ENCODE assay signal across 29 cellular contexts in the genomic region with DNA sequence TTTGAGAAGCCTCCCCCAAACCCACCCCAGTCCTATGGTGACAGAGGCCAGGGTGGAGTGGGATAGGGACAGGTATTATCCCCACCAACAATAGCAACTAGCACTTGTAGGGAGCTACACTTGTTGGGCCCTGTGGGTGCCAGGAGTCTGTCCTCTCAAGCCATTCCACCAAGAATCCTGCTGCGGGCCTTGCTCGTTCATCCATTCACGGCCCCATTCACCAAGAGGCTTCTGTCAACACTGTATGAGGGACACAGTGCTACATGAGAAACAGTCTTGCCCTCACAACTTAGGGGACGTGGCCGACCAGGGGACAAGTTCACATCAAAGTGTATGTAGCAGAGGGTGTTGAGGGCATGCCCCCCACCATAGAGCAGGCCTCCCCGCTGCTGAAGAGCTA. TPM values are rescaled to one million over a fixed set of nuclear protein-coding genes. Genes with fewer than 3 reads are reported as not detected.
DNase-seq lines count a peak whose midpoint lies in the region; ATAC-seq and TF ChIP-seq lines count a peak whose summit lies in the region.
"Had no signal": no experiment of that assay in that cellular context is flagged by ENCODE, and none has a peak within 500 bp of the region (broad histone marks: within the 10 kb centered on the region; RNA-seq: fewer than 3 reads in every experiment).

No MANE protein-coding gene starts in this region.

- H3K23ac ChIP-seq in mesendoderm (ENCODE audit: low read length): no peak overlapping the region

- ATAC-seq in right lobe of liver: no peak
- ATAC-seq: body of pancreas; left colon; stimulated activated effector memory CD8-positive, alpha-beta T cell treated with anti-CD3 and anti-CD28 coated beads, Interleukin-12 subunit alpha, Interleukin-12 subunit beta, amount 100 ng/mL, for 72 hours had no signal

- H3K9ac ChIP-seq in mammary epithelial cell (ENCODE audit: insufficient read depth, low read length): no peak overlapping the region
- H3K9ac ChIP-seq in mesendoderm (ENCODE audit: low read length): no peak overlapping the region

- H3K4me1 ChIP-seq in breast epithelium: peaks cover 0 to 20% of the 10 kb centered on the region in 2 donors
- H3K4me1 ChIP-seq in mammary epithelial cell (ENCODE audit: insufficient read depth, low read length): peaks cover 23% of the 10 kb centered on the region
- H3K4me1 ChIP-seq in testis: peaks cover 56% of the 10 kb centered on the region
- peaks cover 3% of the 10 kb centered on the region for H3K4me1 ChIP-seq in mesendoderm (ENCODE audit: control insufficient read depth, low read depth, low read length)
- peaks cover 0 to 19% (median 0%) of the 10 kb centered on the region in 4 donors for H3K4me1 ChIP-seq in right lobe of liver
- H3K4me1 ChIP-seq: body of pancreas, Caco-2 had no signal

- H3K79me2 ChIP-seq in mammary epithelial cell (ENCODE audit: insufficient read depth, low read length): no peaks in the 10 kb centered on the region
- no peaks in the 10 kb centered on the region for H3K79me2 ChIP-seq in mesendoderm (ENCODE audit: control insufficient read depth, insufficient read depth, low read length)

- peak overlapping the region in 2 of 3 experiments; percentile 53 to 81 for H3K27ac Mint-ChIP-seq in nephron
- H3K27ac Mint-ChIP-seq: activated CD4-positive, alpha-beta memory T cell treated with anti-CD3 and anti-CD28 coated beads, Interleukin-2, amount 10 ng/mL, durations not matched to agents 7 days and 5 days; activated T-helper 1 cell treated with anti-CD3 and anti-CD28 coated beads, Interleukin-12 subunit alpha, Interleukin-12 subunit beta, Interleukin-2, Interleukin-4 antibody, amounts not matched to agents 30 ng/mL and 10 ng/mL and 1 ng/mL, durations not matched to agents 14 hours and 24 hours and 36 hours; memory B cell; progenitor cell of endocrine pancreas; stimulated activated effector memory CD8-positive, alpha-beta T cell treated with anti-CD3 and anti-CD28 coated beads, Interleukin-12 subunit alpha, Interleukin-12 subunit beta, amount 100 ng/mL, for 72 hours had no signal

- H2BK120ac ChIP-seq in mesendoderm (ENCODE audit: low read depth, low read length): no peak overlapping the region

- H2BK15ac ChIP-seq in mesendoderm (replicated peaks; ENCODE audit: low read depth): no peak overlapping the region

- no peaks in the 10 kb centered on the region for H3K27me3 ChIP-seq in breast epithelium
- H3K27me3 ChIP-seq in mammary epithelial cell (ENCODE audit: insufficient read depth, low read length): no peaks in the 10 kb centered on the region
- no peaks in the 10 kb centered on the region for H3K27me3 ChIP-seq in testis
- no peaks in the 10 kb centered on the region for H3K27me3 ChIP-seq in mesendoderm (ENCODE audit: insufficient read depth, low read length, poor library complexity)
- no peaks in the 10 kb centered on the region for H3K27me3 ChIP-seq in right lobe of liver
- H3K27me3 ChIP-seq: body of pancreas, neutrophil had no signal

- H3K36me3 Mint-ChIP-seq in nephron (ENCODE audit: low read depth): no peaks in the 10 kb centered on the region
- H3K36me3 Mint-ChIP-seq: memory B cell; stimulated activated effector memory CD8-positive, alpha-beta T cell treated with anti-CD3 and anti-CD28 coated beads, Interleukin-12 subunit alpha, Interleukin-12 subunit beta, amount 100 ng/mL, for 72 hours had no signal

- H3K27me3 Mint-ChIP-seq in nephron (ENCODE audit: low read depth): peaks cover 10% of the 10 kb centered on the region

- H2AFZ ChIP-seq in mammary epithelial cell (ENCODE audit: low read depth, low read length): no peak overlapping the region

- BruUV-seq in mammary epithelial cell (replicated peaks; lab: Mats Ljungman, UMichigan): no TSS peak

- no peak overlapping the region for H3K4me3 Mint-ChIP-seq in nephron
- H3K4me3 Mint-ChIP-seq: activated CD4-positive, alpha-beta memory T cell treated with anti-CD3 and anti-CD28 coated beads, Interleukin-2, amount 10 ng/mL, durations not matched to agents 7 days and 5 days; activated T-helper 1 cell treated with anti-CD3 and anti-CD28 coated beads, Interleukin-12 subunit alpha, Interleukin-12 subunit beta, Interleukin-2, Interleukin-4 antibody, amounts not matched to agents 30 ng/mL and 10 ng/mL and 1 ng/mL, durations not matched to agents 14 hours and 24 hours and 36 hours; memory B cell; stimulated activated effector memory CD8-positive, alpha-beta T cell treated with anti-CD3 and anti-CD28 coated beads, Interleukin-12 subunit alpha, Interleukin-12 subunit beta, amount 100 ng/mL, for 72 hours had no signal

- H3K27ac ChIP-seq in breast epithelium (peak overlapping the region; percentile 89 to 97), mammary epithelial cell (ENCODE audit: insufficient read depth, low read depth, low read length) (no peak overlapping the region), testis (peak overlapping the region; percentile 9 to 91), mesendoderm (ENCODE audit: low read depth, low read length) (no peak overlapping the region), right lobe of liver (no peak overlapping the region)
- H3K27ac ChIP-seq: 22Rv1, body of pancreas, C4-2B, neutrophil had no signal

- H2AK5ac ChIP-seq in mesendoderm (ENCODE audit: low read length): no peak overlapping the region

- dilution Hi-C loops in mammary epithelial cell (cut with HindIII; ENCODE audit: low sequenced_read_pairs): no loop called here

- no peaks in the 10 kb centered on the region for H4K20me1 ChIP-seq in mammary epithelial cell (ENCODE audit: insufficient read depth, low read length)

- peaks cover 40% of the 10 kb centered on the region for H3K4me1 Mint-ChIP-seq in nephron
- H3K4me1 Mint-ChIP-seq: memory B cell had no signal

- TF ChIP-seq POLR2A in breast epithelium (IDR thresholded peaks at IDR 0.05) (no peak), testis (IDR thresholded peaks at IDR 0.05) (no peak), right lobe of liver (IDR thresholded peaks at IDR 0.05) (no peak)

- H3K9me3 ChIP-seq in breast epithelium: no peaks in the 10 kb centered on the region
- no peaks in the 10 kb centered on the region for H3K9me3 ChIP-seq in mammary epithelial cell (replicated peaks; ENCODE audit: insufficient read depth, low read length)
- no peaks in the 10 kb centered on the region for H3K9me3 ChIP-seq in testis
- H3K9me3 ChIP-seq in right lobe of liver: no peaks in the 10 kb centered on the region
- H3K9me3 ChIP-seq: body of pancreas, Caco-2, neutrophil had no signal

- H3K4me2 ChIP-seq in mammary epithelial cell (ENCODE audit: insufficient read depth, low read depth, low read length) (no peak overlapping the region), mesendoderm (ENCODE audit: low read length) (no peak overlapping the region)

- H3K4me3 ChIP-seq in breast epithelium (no peak overlapping the region), mammary epithelial cell (replicated peaks in 1 of 3; ENCODE audit: insufficient read depth in 1 of 3, low read depth in 2 of 3, low read length in 3 of 3) (no peak overlapping the region), testis (no peak overlapping the region), mesendoderm (ENCODE audit: low read length) (no peak overlapping the region), right lobe of liver (no peak overlapping the region)
- H3K4me3 ChIP-seq: body of pancreas had no signal

- no peaks in the 10 kb centered on the region for H3K79me1 ChIP-seq in mesendoderm (ENCODE audit: low read length)

- H3K56ac ChIP-seq in mesendoderm (ENCODE audit: low read length): no peak overlapping the region

- CTCF ChIA-PET in mammary epithelial cell (lab: Charles Lee; ENCODE audit: low non-redundant PET): interaction anchor here (0.6 kb wide), 1 partner anchor 92 kb away, joined by 7 read pairs; no protein-coding TSS in a partner anchor

- no peak for DNase-seq in breast epithelium (ENCODE audit: low spot score in 2 of 2)
- DNase-seq in mammary epithelial cell: no peak
- no peak for DNase-seq in testis
- DNase-seq in mesendoderm: no peak
- no peak for DNase-seq in right lobe of liver
- DNase-seq in NCI-H1930 (lab: John Stamatoyannopoulos, UW): no peak
- DNase-seq in SK-N-DZ (ENCODE audit: low spot score): no peak
- DNase-seq: activated CD4-positive, alpha-beta memory T cell treated with anti-CD3 and anti-CD28 coated beads, Interleukin-2, amount 10 ng/mL, durations not matched to agents 7 days and 5 days; activated CD4-positive, CD25-positive, alpha-beta regulatory T cell treated with anti-CD3 and anti-CD28 coated beads, Interleukin-2, amount 50 U/mL, for 72 hours; activated CD8-positive, alpha-beta memory T cell treated with anti-CD3 and anti-CD28 coated beads, Interleukin-2, amount 50 U/mL, for 4 hours; activated naive CD4-positive, alpha-beta T cell treated with Interleukin-2 at 50 U/mL for 16 hours; body of pancreas; Caco-2; HCEC 1CT; left colon; NCI-H1417 treated with DMSO at 0.1 percent for 48 hours; NCI-H2081 treated with DMSO at 0.1 percent for 48 hours; NCI-H2227 treated with DMSO at 0.1 percent for 48 hours; NCI-H526; SHP77; T-helper 2 cell had no signal

- intact Hi-C loops in breast epithelium (cut with DNase I; ENCODE audit: low total_unique reads): no loop called here
- intact Hi-C loops in mammary epithelial cell (cut with micrococcal nuclease): no loop called here
- intact Hi-C loops in testis (cut with DNase I; ENCODE audit: low total_unique reads): no loop called here
- intact Hi-C loops in right lobe of liver (cut with DNase I): loop anchor here in 1 of 2 donors (10.0 kb wide), 1 partner anchor 217 kb away; the partner anchor contains the start of gene GPR37L1

- no peak overlapping the region for H2BK5ac ChIP-seq in mesendoderm (ENCODE audit: low read length)

- H4K8ac ChIP-seq in mesendoderm (ENCODE audit: low read depth, low read length): no peak overlapping the region

- H3K18ac ChIP-seq in mesendoderm (ENCODE audit: low read length): no peak overlapping the region

- H3K36me3 ChIP-seq in breast epithelium (no peaks in the 10 kb centered on the region), mammary epithelial cell (ENCODE audit: insufficient read depth, low read length) (no peaks in the 10 kb centered on the region), testis (ENCODE audit: low read depth, missing control alignments) (no peaks in the 10 kb centered on the region), mesendoderm (ENCODE audit: control insufficient read depth, insufficient read depth, low read length) (no peaks in the 10 kb centered on the region), right lobe of liver (no peaks in the 10 kb centered on the region)
- H3K36me3 ChIP-seq: neutrophil had no signal

- H3K9me3 Mint-ChIP-seq in nephron: no peaks in the 10 kb centered on the region
- H3K9me3 Mint-ChIP-seq: activated CD4-positive, alpha-beta memory T cell treated with anti-CD3 and anti-CD28 coated beads, Interleukin-2, amount 10 ng/mL, durations not matched to agents 7 days and 5 days; activated T-helper 1 cell treated with anti-CD3 and anti-CD28 coated beads, Interleukin-12 subunit alpha, Interleukin-12 subunit beta, Interleukin-2, Interleukin-4 antibody, amounts not matched to agents 30 ng/mL and 10 ng/mL and 1 ng/mL, durations not matched to agents 14 hours and 24 hours and 36 hours; memory B cell; stimulated activated effector memory CD8-positive, alpha-beta T cell treated with anti-CD3 and anti-CD28 coated beads, Interleukin-12 subunit alpha, Interleukin-12 subunit beta, amount 100 ng/mL, for 72 hours had no signal

- no peak overlapping the region for H4K5ac ChIP-seq in mesendoderm (ENCODE audit: low read length)

- in situ Hi-C loops in mammary epithelial cell (cut with MboI; ENCODE audit: low sequenced_read_pairs in 2 of 2): no loop called here

- no peak overlapping the region for H3K4ac ChIP-seq in mesendoderm (ENCODE audit: low read depth, low read length)

- TF ChIP-seq CTCF in breast epithelium (IDR thresholded peaks at IDR 0.05) (no peak), mammary epithelial cell (conservative IDR thresholded peaks at IDR 0.05 in 1 of 2, IDR thresholded peaks at IDR 0.05 in 1 of 2; ENCODE audit: extremely low read depth in 1 of 2, insufficient read depth in 1 of 2, low read depth in 1 of 2, low read length in 2 of 2) (no peak), nephron (IDR thresholded peaks at IDR 0.05; ENCODE audit: unreplicated experiment in 3 of 3) (no peak), testis (IDR thresholded peaks at IDR 0.05) (no peak), right lobe of liver (IDR thresholded peaks at IDR 0.05) (no peak)

- 93% methylated on average over 6 of the region's 6 CpGs for WGBS in mammary epithelial cell (ENCODE audit: low coverage, missing lambda C conversion rate)
- 80 to 87% methylated on average over 1 to 6 of the region's 6 CpGs for WGBS in testis, 2 donors
- WGBS in mesendoderm (ENCODE audit: extremely low coverage, insufficient coverage, low lambda C conversion rate): no CpG with 5 or more reads among the region's 6 CpGs
- WGBS in right lobe of liver (ENCODE audit: insufficient coverage, low coverage, low lambda C conversion rate, missing lambda C conversion rate): no CpG with 5 or more reads among the region's 6 CpGs

RNA-seq across cellular contexts. Expression of gene SHISA4, which starts 18.9 kb away (rescaled TPM):
- total RNA-seq in breast epithelium (10 to 100 TPM; 15.7 to 21.9 (median 20.3) TPM), mammary epithelial cell (10 to 100 TPM; 11.7 to 18.3 TPM), testis (10 to 100 TPM; 45.5 to 48.0 TPM), right lobe of liver (1 to 10 TPM; 2.5 to 8.1 (median 4.8) TPM)
- polyA plus RNA-seq in mammary epithelial cell (14.3 TPM), testis (ENCODE audit: insufficient read depth, low read depth, low replicate concordance) (32.6 TPM)
- 5.9 TPM for polyA minus RNA-seq in mammary epithelial cell
- 2.5 TPM for polyA plus RNA-seq in mesendoderm (2013, experiment 1 of 2)
- polyA plus RNA-seq in mesendoderm (2013, experiment 2 of 2): 2.7 TPM
- polyA plus RNA-seq in SK-N-DZ (2014; cell fraction: cytosol; rRNA removed): 0.80 and 1.4 TPM in 2 replicates
- 3.4 and 5.6 TPM in 2 replicates for polyA plus RNA-seq in SK-N-DZ (2014; cell fraction: nucleus; rRNA removed)

RNA-seq across cellular contexts. Expression of gene LMOD1, which starts 38.7 kb away (rescaled TPM):
- total RNA-seq in breast epithelium (10 to 100 TPM; 60.0 to 92.2 (median 87.2) TPM), mammary epithelial cell (10 to 100 TPM in 1 of 2 donors, not detected in 1; 29.5 TPM), testis (10 to 100 TPM; 31.4 to 46.3 TPM), right lobe of liver (1 to 10 TPM; 1.1 to 3.5 (median 2.1) TPM)
- polyA plus RNA-seq in mammary epithelial cell (not detected), testis (ENCODE audit: insufficient read depth, low read depth, low replicate concordance) (39.4 TPM)
- polyA minus RNA-seq in mammary epithelial cell: not detected
- 0.11 TPM for polyA plus RNA-seq in mesendoderm (2013, experiment 1 of 2)
- polyA plus RNA-seq in mesendoderm (2013, experiment 2 of 2): 0.13 TPM
- polyA plus RNA-seq in SK-N-DZ (2014; cell fraction: cytosol; rRNA removed): not detected in 2 replicates
- polyA plus RNA-seq in SK-N-DZ (2014; cell fraction: nucleus; rRNA removed): not detected in 2 replicates
- total RNA-seq: activated CD4-positive, alpha-beta memory T cell treated with anti-CD3 and anti-CD28 coated beads, Interleukin-2, amount 10 ng/mL, durations not matched to agents 7 days and 5 days; activated T-helper 1 cell treated with anti-CD3 and anti-CD28 coated beads, Interleukin-12 subunit alpha, Interleukin-12 subunit beta, Interleukin-2, Interleukin-4 antibody, amounts not matched to agents 30 ng/mL and 10 ng/mL and 1 ng/mL, durations not matched to agents 14 hours and 24 hours and 36 hours had no signal

RNA-seq across cellular contexts. Expression of gene TIMM17A, which starts 47.7 kb away (rescaled TPM):
- 10 to 100 TPM; 24.5 to 30.1 (median 26.2) TPM for total RNA-seq in breast epithelium
- 10 to 100 TPM; 44.5 to 69.9 TPM for total RNA-seq in mammary epithelial cell
- polyA plus RNA-seq in mammary epithelial cell: 64.3 TPM
- polyA minus RNA-seq in mammary epithelial cell: 46.9 TPM
- 10 to 100 TPM; 22.7 to 24.7 TPM for total RNA-seq in testis
- polyA plus RNA-seq in testis (ENCODE audit: insufficient read depth, low read depth, low replicate concordance): 42.5 TPM
- polyA plus RNA-seq in mesendoderm (2013, experiment 1 of 2): 52.3 TPM
- 50.5 TPM for polyA plus RNA-seq in mesendoderm (2013, experiment 2 of 2)
- 10 to 100 TPM; 26.5 to 44.1 (median 38.1) TPM for total RNA-seq in right lobe of liver
- polyA plus RNA-seq in SK-N-DZ (2014; cell fraction: cytosol; rRNA removed): 69.5 and 78.5 TPM in 2 replicates
- polyA plus RNA-seq in SK-N-DZ (2014; cell fraction: nucleus; rRNA removed): 50.6 TPM in 2 replicates

Comparison
In these comparisons a context has a peak if more than half of its experiments do, and no peak if none do; other contexts are left out.
1. H3K27ac ChIP-seq: peak in breast epithelium (2 of 2) and testis (2 of 2); none in mammary epithelial cell (single experiment), mesendoderm (single experiment) and right lobe of liver (0 of 3).